ENCODE assay signal across 8 cellular contexts in the genomic region with DNA sequence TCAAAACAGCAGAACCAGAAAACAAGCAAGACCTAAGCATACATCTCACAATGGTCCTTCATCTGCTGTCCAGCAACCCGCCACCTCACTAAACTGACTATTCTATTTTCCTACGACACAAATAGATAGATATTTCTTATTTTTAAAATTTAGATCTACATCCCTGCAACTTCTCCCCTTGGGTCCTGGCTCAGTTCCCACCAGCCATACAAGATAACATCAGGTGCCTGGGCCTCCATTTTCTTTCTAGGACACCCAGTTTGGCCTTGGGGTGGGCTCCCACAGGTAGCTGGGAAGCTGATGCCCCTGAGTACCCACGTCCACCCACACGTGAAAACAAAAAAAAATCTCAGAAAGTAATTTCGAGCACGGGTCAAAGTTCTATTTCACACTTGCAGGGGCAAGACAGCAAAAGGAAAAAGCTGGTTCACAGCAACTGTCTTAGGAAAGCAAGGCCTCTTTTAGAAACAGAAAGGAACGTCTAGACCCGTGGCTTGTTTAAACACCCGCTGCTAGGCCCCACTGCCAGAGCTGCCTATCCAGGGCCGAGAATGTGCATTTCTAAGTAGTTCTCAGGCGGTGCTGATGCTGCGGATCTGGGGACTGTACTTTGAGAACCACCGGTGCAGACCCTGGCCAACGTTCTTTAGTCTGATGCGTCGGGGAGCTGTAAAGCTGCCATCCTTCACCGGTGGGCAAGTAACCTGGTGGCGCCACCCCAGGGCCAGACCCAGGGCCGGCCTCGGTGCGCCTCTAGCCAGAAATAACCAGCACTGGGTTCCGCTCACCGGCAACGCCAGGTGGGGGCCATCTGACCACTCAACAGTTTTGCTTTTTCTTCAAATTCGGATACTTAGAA.
DNase-seq lines count a peak whose midpoint lies in the region; ATAC-seq and TF ChIP-seq lines count a peak whose summit lies in the region.

No MANE protein-coding gene starts in this region.

- peak; percentile 28 for DNase-seq in activated T-cell treated with anti-CD3 and anti-CD28 coated beads for 1 hour (ENCODE audit: low read depth)
- DNase-seq in activated T-cell treated with anti-CD3 and anti-CD28 coated beads, Interleukin-2, amount 50 U/mL, for 1 hour = no peak
- DNase-seq in NAMALWA (ENCODE audit: low spot score) = peak; percentile 81
- peak; percentile 34 for DNase-seq in activated CD4-positive, CD25-positive, alpha-beta regulatory T cell treated with anti-CD3 and anti-CD28 coated beads, Interleukin-2, amount 50 U/mL, for 72 hours
- DNase-seq in epithelial cell of esophagus (ENCODE audit: low read depth) = peak; percentile 30
- peak in 43 of 49 donors; percentile 3 to 94 (median 66) for DNase-seq in substantia nigra (lab: John Stamatoyannopoulos, UW)

- peaks cover 7 to 10% of the 10 kb centered on the region in 2 donors for H3K4me1 ChIP-seq in mucosa of rectum (ENCODE audit: control insufficient read depth in 2 of 2, insufficient read depth in 2 of 2, low read length in 2 of 2)

- H3K27ac ChIP-seq in mucosa of rectum (ENCODE audit: low read depth in 2 of 2, low read length in 2 of 2) (peak overlapping the region; percentile 91), substantia nigra (ENCODE audit: low read depth, low read length, poor library complexity, severe bottlenecking) (peak overlapping the region; percentile 91)

- H3K4me3 ChIP-seq in epithelial cell of esophagus (ENCODE audit: low read length) = peak overlapping the region; percentile 82
- peak overlapping the region; percentile 64 to 83 for H3K4me3 ChIP-seq in mucosa of rectum (ENCODE audit: low read length in 2 of 2)

- peak; percentile 52 for ATAC-seq in HG02571 (IDR thresholded peaks at IDR 0.05; ENCODE audit: unreplicated experiment)

- no peaks in the 10 kb centered on the region for H3K27me3 ChIP-seq in mucosa of rectum (ENCODE audit: control insufficient read depth in 2 of 2, insufficient read depth in 2 of 2, low read length in 2 of 2)

- no peaks in the 10 kb centered on the region for H3K36me3 ChIP-seq in mucosa of rectum (ENCODE audit: control insufficient read depth in 2 of 2, insufficient read depth in 2 of 2, low read length in 2 of 2)

- no peaks in the 10 kb centered on the region for H3K9me3 ChIP-seq in mucosa of rectum (ENCODE audit: control insufficient read depth in 2 of 2, low read length in 2 of 2)

- TF ChIP-seq CTCF in epithelial cell of esophagus (IDR thresholded peaks at IDR 0.05; ENCODE audit: insufficient read depth, low read depth, low read length, missing control alignments) = no peak

- peak overlapping the region; percentile 77 to 88 for H3K9ac ChIP-seq in mucosa of rectum (ENCODE audit: low read depth in 1 of 2, low read length in 2 of 2)
